Comparison of ENCODE assay signal across 10 cellular contexts in the genomic region with DNA sequence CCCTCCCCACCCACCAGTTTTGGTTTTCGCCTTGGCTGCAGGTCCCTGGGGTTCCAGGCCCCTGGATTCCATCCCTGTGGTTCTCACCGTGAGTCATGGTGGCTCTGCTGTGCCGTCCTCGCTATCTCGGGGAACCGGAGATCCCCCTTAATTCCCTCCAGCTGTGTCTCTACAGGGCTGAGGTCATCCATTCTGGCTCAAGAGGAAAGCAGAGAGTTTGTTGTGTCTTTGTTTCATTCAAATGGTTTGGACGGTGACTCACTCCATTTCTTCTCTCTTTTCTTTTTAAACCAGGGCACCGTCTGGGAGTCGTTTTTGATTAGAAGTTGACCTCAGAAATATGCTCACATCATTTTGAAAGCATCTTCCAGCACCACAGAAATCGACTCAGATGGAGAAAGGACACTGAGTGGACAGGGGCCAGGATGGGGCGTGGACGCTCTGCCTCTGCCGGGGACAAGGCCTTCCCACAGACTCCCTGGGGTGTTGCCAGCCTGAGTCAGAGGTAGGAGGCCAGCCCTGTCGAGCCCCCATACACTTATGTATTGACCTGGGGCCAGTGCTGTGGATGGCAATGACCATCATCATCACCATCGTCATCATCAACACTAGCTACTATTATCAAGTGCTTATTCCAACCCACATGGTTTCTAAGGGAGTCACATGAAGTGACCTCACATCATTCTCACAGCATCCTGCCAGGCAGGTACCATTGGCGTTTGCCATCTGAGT.
DNase-seq lines count a peak whose midpoint lies in the region; ATAC-seq and TF ChIP-seq lines count a peak whose summit lies in the region.
"Had no signal": no experiment of that assay in that cellular context is flagged by ENCODE, and none has a peak within 500 bp of the region (broad histone marks: within the 10 kb centered on the region; RNA-seq: fewer than 3 reads in every experiment).

No MANE protein-coding gene starts in this region.

- peak overlapping the region; percentile 94 for H4K5ac ChIP-seq in IMR-90 (ENCODE audit: low read depth, low read length)

- H3K9me1 ChIP-seq in IMR-90 (ENCODE audit: insufficient read depth, low read length): peaks cover 33% of the 10 kb centered on the region

- H3K18ac ChIP-seq in IMR-90 (ENCODE audit: low read depth, low read length): peak overlapping the region; percentile 86

- peak overlapping the region; percentile 98 for H2AK5ac ChIP-seq in IMR-90 (ENCODE audit: low read depth, low read length)

- no peak overlapping the region for H3K4me3 Mint-ChIP-seq in nephron progenitor cell
- no peak overlapping the region for H3K4me3 Mint-ChIP-seq in activated CD8-positive, alpha-beta memory T cell treated with anti-CD3 and anti-CD28 coated beads, Interleukin-2, amount 10 ng/mL, durations not matched to agents 7 days and 5 days

- H4K20me1 ChIP-seq in IMR-90 (ENCODE audit: insufficient read depth, low read length): peaks cover 4% of the 10 kb centered on the region

- H2AFZ ChIP-seq in IMR-90 (replicated peaks; ENCODE audit: low read length, poor library complexity): peak overlapping the region; percentile 38

- peaks cover 17% of the 10 kb centered on the region for H3K27me3 Mint-ChIP-seq in nephron progenitor cell (ENCODE audit: low read depth, poor library complexity)
- peaks cover 6% of the 10 kb centered on the region for H3K27me3 Mint-ChIP-seq in activated CD8-positive, alpha-beta memory T cell treated with anti-CD3 and anti-CD28 coated beads, Interleukin-2, amount 10 ng/mL, durations not matched to agents 7 days and 5 days

- peak overlapping the region; percentile 61 for H2AK9ac ChIP-seq in IMR-90 (replicated peaks; ENCODE audit: low read depth, low read length, poor library complexity)

- peak overlapping the region; percentile 95 for H3K14ac ChIP-seq in IMR-90 (replicated peaks; ENCODE audit: low read depth, low read length)

- POLR2A ChIA-PET in IMR-90 (lab: Charles Lee; ENCODE audit: unreplicated experiment): no interaction called here

- peaks cover 8% of the 10 kb centered on the region for H3K36me3 Mint-ChIP-seq in nephron progenitor cell (ENCODE audit: low read depth)
- H3K36me3 Mint-ChIP-seq in activated CD8-positive, alpha-beta memory T cell treated with anti-CD3 and anti-CD28 coated beads, Interleukin-2, amount 10 ng/mL, durations not matched to agents 7 days and 5 days: peaks cover 9% of the 10 kb centered on the region

- peak overlapping the region; percentile 95 for H3K23ac ChIP-seq in IMR-90 (ENCODE audit: low read depth, low read length)

- H3K27ac ChIP-seq in IMR-90 (ENCODE audit: insufficient read depth, low read length) (peak overlapping the region; percentile 91), left lung (peak overlapping the region; percentile 41 to 83)
- H3K27ac ChIP-seq: neutrophil had no signal

- H3K4me3 ChIP-seq in IMR-90 (ENCODE audit: insufficient read depth, low read depth, low read length) (no peak overlapping the region), choroid plexus epithelial cell (ENCODE audit: low read depth, low read length) (no peak overlapping the region), left lung (no peak overlapping the region)

- WGBS in IMR-90 (ENCODE audit: extremely low coverage in 2 of 2, insufficient read length in 1 of 2), 2 experiments: 15% methylated on average over 4 of the region's 16 CpGs; no CpG with 5 or more reads in 1 of the 2 experiments

- no peaks in the 10 kb centered on the region for H3K4me1 Mint-ChIP-seq in nephron progenitor cell
- peaks cover 18% of the 10 kb centered on the region for H3K4me1 Mint-ChIP-seq in activated CD8-positive, alpha-beta memory T cell treated with anti-CD3 and anti-CD28 coated beads, Interleukin-2, amount 10 ng/mL, durations not matched to agents 7 days and 5 days

- H3K9me3 ChIP-seq in IMR-90 (ENCODE audit: control insufficient read depth, insufficient read depth, low read length) (no peaks in the 10 kb centered on the region; the same call in 1 of the 2 replicates), left lung (peaks cover 0 to 5% of the 10 kb centered on the region in 2 donors)
- H3K9me3 ChIP-seq: neutrophil had no signal

- H3K9me3 Mint-ChIP-seq in nephron progenitor cell: peaks cover 25% of the 10 kb centered on the region
- H3K9me3 Mint-ChIP-seq in activated CD8-positive, alpha-beta memory T cell treated with anti-CD3 and anti-CD28 coated beads, Interleukin-2, amount 10 ng/mL, durations not matched to agents 7 days and 5 days (ENCODE audit: low read depth): peaks cover 5% of the 10 kb centered on the region

- H2BK5ac ChIP-seq in IMR-90 (ENCODE audit: low read depth, low read length, poor library complexity, severe bottlenecking): peak overlapping the region; percentile 90

- H3K9ac ChIP-seq in IMR-90 (ENCODE audit: low read depth, low read length): peak overlapping the region; percentile 1; the same call in 1 of the 2 replicates

- peak overlapping the region; percentile 83 for H3K56ac ChIP-seq in IMR-90 (ENCODE audit: extremely low read depth, insufficient read depth, low read length)

- TF ChIP-seq CTCF in IMR-90 (conservative IDR thresholded peaks at IDR 0.05; ENCODE audit: low read depth, low read length): no peak
- TF ChIP-seq CTCF in choroid plexus epithelial cell (conservative IDR thresholded peaks at IDR 0.05; ENCODE audit: low read depth, low read length): no peak
- TF ChIP-seq CTCF in left lung (IDR thresholded peaks at IDR 0.05): no peak
- no peak for TF ChIP-seq CTCF in nephron progenitor cell (IDR thresholded peaks at IDR 0.05)

- no TSS peak for BruUV-seq in IMR-90 (replicated peaks; lab: Mats Ljungman, UMichigan)

- H2BK120ac ChIP-seq in IMR-90 (ENCODE audit: low read depth, low read length): peak overlapping the region; percentile 96

- H3K4me2 ChIP-seq in IMR-90 (ENCODE audit: low read depth, low read length): peak overlapping the region; percentile 44

- H3K4ac ChIP-seq in IMR-90 (ENCODE audit: low read depth, low read length): peak overlapping the region; percentile 95

- peak; percentile 100 for DNase-seq in IMR-90
- DNase-seq in choroid plexus epithelial cell (ENCODE audit: low read depth): peak; percentile 99
- DNase-seq in left lung: peak in 1 of 2 donors; percentile 70
- DNase-seq in ureter (ENCODE audit: low spot score): peak; percentile 62
- DNase-seq in nephron progenitor cell: no peak
- no peak for DNase-seq in activated CD8-positive, alpha-beta memory T cell treated with anti-CD3 and anti-CD28 coated beads, Interleukin-2, amount 10 ng/mL, durations not matched to agents 7 days and 5 days
- no peak for DNase-seq in SIG-M5 treated with dmso at 0.1 percent for 504 hours (lab: John Stamatoyannopoulos, UW; ENCODE audit: unreplicated experiment)
- no peak for DNase-seq in DMS79 treated with DMSO at 0.1 percent for 48 hours (lab: John Stamatoyannopoulos, UW)
- DNase-seq: KG1 had no signal

- CTCF ChIA-PET in IMR-90 (lab: Yijun Ruan, JAX): interaction anchor here (0.6 kb wide), 2 partner anchors 62 to 384 kb away, joined by 3 to 5 read pairs; no protein-coding TSS in a partner anchor
- CTCF ChIA-PET in activated CD8-positive, alpha-beta memory T cell treated with anti-CD3 and anti-CD28 coated beads, Interleukin-2, amount 10 ng/mL, durations not matched to agents 7 days and 5 days (lab: Charles Lee): interaction anchor here (0.6 to 1.8 kb wide), 3 partner anchors 14 to 229 kb away, joined by 3 to 9 read pairs (median 3); no protein-coding TSS in a partner anchor

- H3K36me3 ChIP-seq in IMR-90 (ENCODE audit: control insufficient read depth, insufficient read depth, low read length) (no peaks in the 10 kb centered on the region), left lung (no peaks in the 10 kb centered on the region)
- H3K36me3 ChIP-seq: neutrophil had no signal

- H2BK15ac ChIP-seq in IMR-90 (ENCODE audit: low read depth, low read length): peak overlapping the region; percentile 82; the same call in 2 of the 3 replicates

- H3K27ac Mint-ChIP-seq in nephron progenitor cell: no peak overlapping the region
- H3K27ac Mint-ChIP-seq in activated CD8-positive, alpha-beta memory T cell treated with anti-CD3 and anti-CD28 coated beads, Interleukin-2, amount 10 ng/mL, durations not matched to agents 7 days and 5 days: no peak overlapping the region

- no peak; the same call in 1 of the 2 replicates for TF ChIP-seq POLR2A in IMR-90 (IDR thresholded peaks at IDR 0.05; ENCODE audit: low read depth, low read length)

- H3K79me1 ChIP-seq in IMR-90 (ENCODE audit: low read depth in 1 of 2, low read length in 2 of 2): peaks cover 0 to 38% of the 10 kb centered on the region in 2 experiments; a peak in 2 of 4 replicates

- dilution Hi-C loops in IMR-90 (cut with HindIII; ENCODE audit: low sequenced_read_pairs, unreplicated experiment): no loop called here

- H3K27me3 ChIP-seq in IMR-90 (ENCODE audit: control insufficient read depth, insufficient read depth, low read length) (no peaks in the 10 kb centered on the region), left lung (no peaks in the 10 kb centered on the region)
- H3K27me3 ChIP-seq: neutrophil had no signal

- ATAC-seq in IMR-90 (ENCODE audit: low read depth) (peak; percentile 89), left lung (peak; percentile 79)
- no peak for ATAC-seq in activated CD8-positive, alpha-beta memory T cell treated with anti-CD3 and anti-CD28 coated beads, Interleukin-2, amount 10 ng/mL, durations not matched to agents 7 days and 5 days

- H4K91ac ChIP-seq in IMR-90 (ENCODE audit: insufficient read depth, low read depth, low read length): peak overlapping the region; percentile 93

- H4K8ac ChIP-seq in IMR-90 (ENCODE audit: low read depth in 2 of 2, low read length in 2 of 2): peak overlapping the region; percentile 79 to 93

- in situ Hi-C loops in IMR-90 (cut with MboI; ENCODE audit: low sequenced_read_pairs): no loop called here

- TF ChIP-seq RAD21 in IMR-90 (IDR thresholded peaks at IDR 0.05; ENCODE audit: low read length): no peak

- peak overlapping the region; percentile 98 for H2BK20ac ChIP-seq in IMR-90 (ENCODE audit: low read depth, low read length)

- peaks cover 21% of the 10 kb centered on the region for H3K4me1 ChIP-seq in IMR-90 (ENCODE audit: control insufficient read depth, insufficient read depth, low read length)
- no peaks in the 10 kb centered on the region for H3K4me1 ChIP-seq in left lung

- intact Hi-C loops in IMR-90 (cut with micrococcal nuclease) (loop anchor here (1.0 kb wide), 2 partner anchors 39 to 385 kb away; no protein-coding TSS in a partner anchor), left lung (cut with DNase I) (no loop called here)

TF ChIP-seq in IMR-90, 13 proteins besides CTCF, POLR2A, EP300 and RAD21 (continues in another document):
- TF ChIP-seq RFX5 (IDR thresholded peaks at IDR 0.05; ENCODE audit: low read depth, low read length): no peak
- TF ChIP-seq, protein P1, sequence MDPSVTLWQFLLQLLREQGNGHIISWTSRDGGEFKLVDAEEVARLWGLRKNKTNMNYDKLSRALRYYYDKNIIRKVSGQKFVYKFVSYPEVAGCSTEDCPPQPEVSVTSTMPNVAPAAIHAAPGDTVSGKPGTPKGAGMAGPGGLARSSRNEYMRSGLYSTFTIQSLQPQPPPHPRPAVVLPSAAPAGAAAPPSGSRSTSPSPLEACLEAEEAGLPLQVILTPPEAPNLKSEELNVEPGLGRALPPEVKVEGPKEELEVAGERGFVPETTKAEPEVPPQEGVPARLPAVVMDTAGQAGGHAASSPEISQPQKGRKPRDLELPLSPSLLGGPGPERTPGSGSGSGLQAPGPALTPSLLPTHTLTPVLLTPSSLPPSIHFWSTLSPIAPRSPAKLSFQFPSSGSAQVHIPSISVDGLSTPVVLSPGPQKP (IDR thresholded peaks at IDR 0.05; ENCODE audit: borderline replicate concordance, low read depth, low read length): no peak

Comparison
In these comparisons a context has a peak if more than half of its experiments do, and no peak if none do; other contexts are left out.
1. DNase-seq: peak in IMR-90 (single experiment), choroid plexus epithelial cell (single experiment) and ureter (single experiment); none in nephron progenitor cell (single experiment), activated CD8-positive, alpha-beta memory T cell treated with anti-CD3 and anti-CD28 coated beads, Interleukin-2, amount 10 ng/mL, durations not matched to agents 7 days and 5 days (single experiment), SIG-M5 treated with dmso at 0.1 percent for 504 hours (single experiment) and DMS79 treated with DMSO at 0.1 percent for 48 hours (single experiment).